Comparison of ENCODE assay signal across 1 cellular context in genomic region chr6:19734061-19734460, GRCh38.
TF ChIP-seq lines count a peak whose summit lies in the region.

No MANE protein-coding gene starts in this region.

TF ChIP-seq in IMR-90, 13 proteins besides CTCF, POLR2A, EP300 and RAD21 (continued from another document):
- TF ChIP-seq, protein P1, sequence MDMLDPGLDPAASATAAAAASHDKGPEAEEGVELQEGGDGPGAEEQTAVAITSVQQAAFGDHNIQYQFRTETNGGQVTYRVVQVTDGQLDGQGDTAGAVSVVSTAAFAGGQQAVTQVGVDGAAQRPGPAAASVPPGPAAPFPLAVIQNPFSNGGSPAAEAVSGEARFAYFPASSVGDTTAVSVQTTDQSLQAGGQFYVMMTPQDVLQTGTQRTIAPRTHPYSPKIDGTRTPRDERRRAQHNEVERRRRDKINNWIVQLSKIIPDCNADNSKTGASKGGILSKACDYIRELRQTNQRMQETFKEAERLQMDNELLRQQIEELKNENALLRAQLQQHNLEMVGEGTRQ (IDR thresholded peaks at IDR 0.05; ENCODE audit: low read depth, low read length): no peak
- TF ChIP-seq SMC3 (IDR thresholded peaks at IDR 0.05; ENCODE audit: low read depth, low read length): no peak
TF ChIP-seq in IMR-90: peak in this region for 1.
